In the genomic region with DNA sequence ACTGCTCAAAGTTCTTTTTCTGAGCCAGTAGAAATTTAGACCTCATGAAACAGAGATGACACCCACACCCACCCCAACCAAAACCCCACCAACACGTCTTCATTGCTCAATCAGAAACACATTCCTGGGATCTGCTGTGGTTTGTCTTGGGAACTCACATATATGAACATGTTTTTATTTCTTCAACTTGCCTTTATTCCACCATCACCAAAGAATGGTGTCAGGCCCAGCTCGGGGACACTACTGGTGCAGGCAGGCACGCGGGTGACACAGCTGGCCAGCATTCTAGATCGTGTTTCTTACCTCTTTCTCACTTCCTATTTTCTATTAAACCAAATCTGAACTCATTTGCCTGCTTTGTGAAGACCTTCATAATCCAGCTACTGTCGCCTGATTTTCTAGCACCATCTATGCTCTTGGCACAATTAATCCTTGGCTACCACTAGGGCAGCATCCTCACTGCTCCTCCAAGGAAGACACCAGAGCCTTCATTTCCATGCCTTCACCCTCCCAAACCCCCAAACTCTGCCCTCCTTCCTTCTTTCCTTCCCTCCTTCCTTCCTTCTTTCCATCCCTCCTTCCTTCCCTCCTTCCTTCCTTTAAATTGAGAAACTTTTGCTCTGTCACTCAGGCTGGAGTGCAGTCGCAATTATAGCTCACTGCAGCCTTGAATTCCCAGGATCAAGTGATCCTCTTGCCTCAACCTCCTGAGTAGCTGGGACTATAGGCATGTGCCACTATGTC, we compare ENCODE assay signal across 7 cellular contexts.
DNase-seq lines count a peak whose midpoint lies in the region; ATAC-seq and TF ChIP-seq lines count a peak whose summit lies in the region.

No MANE protein-coding gene starts in this region.

- H3K9me3 ChIP-seq in upper lobe of right lung: no peaks in the 10 kb centered on the region

- CTCF ChIA-PET in activated B cell treated with CpG ODN at 0.5 μM for 24 hours (lab: Charles Lee): interaction anchor here (0.6 to 4.7 kb wide), 8 partner anchors 17 to 156 kb away, joined by 3 to 33 read pairs (median 4); partner anchors contain the start of gene BCL2

- H3K27ac Mint-ChIP-seq in activated B cell treated with CpG ODN at 0.5 μM for 24 hours: peak overlapping the region; percentile 99

- H3K27ac ChIP-seq in upper lobe of right lung: peak overlapping the region; percentile 60

- H3K27me3 Mint-ChIP-seq in activated B cell treated with CpG ODN at 0.5 μM for 24 hours: no peaks in the 10 kb centered on the region

- H3K9me3 Mint-ChIP-seq in activated B cell treated with CpG ODN at 0.5 μM for 24 hours: no peaks in the 10 kb centered on the region

- H3K4me1 ChIP-seq in upper lobe of right lung: peaks cover 22% of the 10 kb centered on the region

- peaks cover 30% of the 10 kb centered on the region for H3K36me3 Mint-ChIP-seq in activated B cell treated with CpG ODN at 0.5 μM for 24 hours (ENCODE audit: low read depth)

- peak overlapping the region; percentile 71 for H3K4me3 Mint-ChIP-seq in activated B cell treated with CpG ODN at 0.5 μM for 24 hours

- H3K4me3 ChIP-seq in upper lobe of right lung: no peak overlapping the region

- peaks cover 89% of the 10 kb centered on the region for H3K4me1 Mint-ChIP-seq in activated B cell treated with CpG ODN at 0.5 μM for 24 hours

- H3K36me3 ChIP-seq in upper lobe of right lung: no peaks in the 10 kb centered on the region

- peak; percentile 24 for ATAC-seq in GM19035 (IDR thresholded peaks at IDR 0.05; ENCODE audit: unreplicated experiment)
- ATAC-seq in HG02973 (IDR thresholded peaks at IDR 0.05; ENCODE audit: unreplicated experiment): peak; percentile 26
- peak; percentile 40 for ATAC-seq in activated B cell treated with CpG ODN at 0.5 μM for 24 hours (ENCODE audit: low read depth)
- ATAC-seq in left ventricle myocardium superior: peak; percentile 21
- peak; percentile 53 for ATAC-seq in upper lobe of right lung

- POLR2A ChIA-PET in activated B cell treated with CpG ODN at 0.5 μM for 24 hours (lab: Charles Lee): interaction anchor here (0.6 to 4.7 kb wide), 27 partner anchors 11 to 260 kb away, joined by 3 to 123 read pairs (median 5); partner anchors contain the start of genes BCL2 and VPS4B

- H3K27me3 ChIP-seq in upper lobe of right lung: no peaks in the 10 kb centered on the region

- TF ChIP-seq CTCF in activated B cell treated with CpG ODN at 0.5 μM for 24 hours (IDR thresholded peaks at IDR 0.05): no peak
- no peak for TF ChIP-seq CTCF in upper lobe of right lung (IDR thresholded peaks at IDR 0.05)

- intact Hi-C loops in activated B cell treated with CpG ODN at 0.5 μM for 24 hours (cut with micrococcal nuclease): loop anchor here (1.0 kb wide), 1 partner anchor 11 kb away; no protein-coding TSS in a partner anchor
- intact Hi-C loops in left ventricle myocardium superior (cut with micrococcal nuclease): no loop called here
- intact Hi-C loops in upper lobe of right lung (cut with DNase I): no loop called here

- peak; percentile 48 for DNase-seq in activated B cell treated with CpG ODN at 0.5 μM for 24 hours
- no peak for DNase-seq in left ventricle myocardium superior
- peak; percentile 71 for DNase-seq in upper lobe of right lung
- DNase-seq in hypothalamus (lab: John Stamatoyannopoulos, UW): no peak
- DNase-seq in A172 (ENCODE audit: low spot score): no peak

Comparison
In these comparisons a context has a peak if more than half of its experiments do, and no peak if none do; other contexts are left out.
1. DNase-seq: peak in activated B cell treated with CpG ODN at 0.5 μM for 24 hours (single experiment) and upper lobe of right lung (single experiment); none in left ventricle myocardium superior (single experiment), hypothalamus (0 of 51) and A172 (single experiment).
2. Peak in every context shown above with its lines, with median percentiles within 50 percentile points of each other: ATAC-seq.